In the genomic region with DNA sequence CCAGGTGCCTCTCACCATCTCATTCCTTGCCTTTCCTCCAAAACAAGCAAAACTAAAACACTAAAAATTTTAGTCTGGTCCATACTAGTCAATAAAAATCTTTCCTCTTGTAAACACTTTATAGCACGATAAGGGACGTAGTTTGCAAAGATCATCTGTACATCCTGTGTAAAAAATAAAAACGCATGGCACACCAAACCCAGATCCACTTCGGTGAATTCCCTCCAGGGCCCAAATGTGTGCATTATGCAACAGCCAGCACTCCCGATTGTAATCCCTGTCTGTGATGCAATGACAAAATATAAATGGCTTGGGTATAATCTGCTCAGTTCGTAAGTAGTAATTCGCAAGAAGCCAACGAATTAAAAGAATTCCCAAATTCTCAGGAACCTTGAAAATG, we compare ENCODE assay signal across 1 cellular context.
A peak's percentile ranks its signal among the peaks of the same experiment; 100 is the strongest.
TF ChIP-seq lines count a peak whose summit lies in the region.

No MANE protein-coding gene starts in this region.

TF ChIP-seq in IMR-90, 13 proteins besides CTCF, POLR2A, EP300 and RAD21:
- TF ChIP-seq CEBPB (IDR thresholded peaks at IDR 0.05; ENCODE audit: low read depth, low read length) (0 out of 2 replicates have a peak, but pooled peaks have one; percentile 10), MXI1 (IDR thresholded peaks at IDR 0.05; ENCODE audit: borderline replicate concordance, low read depth, low read length) (no peak)
